8 cellular contexts compared by ENCODE assay signal in the genomic region with DNA sequence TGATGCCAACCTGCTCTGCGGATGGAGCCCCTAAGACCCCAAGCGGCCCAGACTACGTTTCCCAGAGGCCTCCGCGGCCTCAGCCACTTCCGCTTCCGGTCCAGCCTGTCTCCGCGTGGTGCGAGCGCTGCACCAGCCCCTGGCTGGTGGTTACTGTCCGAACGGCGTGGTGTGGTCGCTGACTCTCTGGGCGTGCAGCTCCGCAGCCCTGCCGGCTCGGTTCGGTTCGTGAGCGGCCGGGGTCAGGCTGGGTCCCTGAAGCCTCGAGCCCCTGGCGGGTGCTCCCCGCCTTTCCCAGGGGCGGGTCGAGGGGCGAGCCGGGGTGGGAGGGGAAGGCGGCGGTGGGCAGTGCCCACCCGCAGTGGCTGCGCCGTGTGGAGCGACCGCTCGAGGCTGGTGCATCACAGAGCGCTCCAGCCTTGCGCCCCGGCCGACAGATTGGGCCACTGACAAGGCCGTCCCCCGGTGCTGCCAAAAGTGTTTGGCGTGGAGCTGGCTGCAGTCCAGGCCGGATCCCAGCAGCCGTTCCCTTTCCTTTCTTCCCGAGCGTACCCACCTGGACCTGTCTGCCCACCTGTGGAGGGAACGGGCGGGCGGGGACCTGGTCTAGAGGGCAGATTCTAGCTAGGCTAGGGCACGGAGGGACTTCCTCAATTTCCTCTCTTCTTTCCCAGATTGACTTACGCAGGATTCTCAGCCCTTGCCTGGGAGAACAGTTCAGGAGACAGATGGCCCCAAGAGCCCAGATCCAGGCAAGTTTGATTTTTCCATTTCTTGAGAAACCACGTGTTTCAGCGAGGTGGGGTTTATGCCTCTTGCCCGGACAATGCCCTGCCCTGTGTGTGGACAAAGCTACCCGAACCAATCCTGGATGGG. TPM values are rescaled to one million over a fixed set of nuclear protein-coding genes. Genes with fewer than 3 reads are reported as not detected.
DNase-seq lines count a peak whose midpoint lies in the region; ATAC-seq and TF ChIP-seq lines count a peak whose summit lies in the region.

TSS of gene ZNF485 (plus strand) at position 116 of the 876 bp plus-strand sequence. CDS start at position 729, 613 bp downstream.

- H3K4me1 Mint-ChIP-seq in activated CD4-positive, alpha-beta T cell treated with anti-CD3 and anti-CD28 coated beads for 36 hours, result peaks cover 40% of the 10 kb centered on the region

- intact Hi-C loops in activated CD4-positive, alpha-beta T cell treated with anti-CD3 and anti-CD28 coated beads for 36 hours (cut with DNase I, micrococcal nuclease), result loop anchor here (1.0 to 5.0 kb wide), 5 partner anchors 10 to 42 kb away; partner anchors contain the start of genes ZNF239 (in 2 of the 2) and ZNF32 (in 2 of the 2)

- POLR2A ChIA-PET in activated CD4-positive, alpha-beta T cell treated with anti-CD3 and anti-CD28 coated beads for 36 hours (lab: Charles Lee), result no interaction called here

- H3K36me3 Mint-ChIP-seq in activated CD4-positive, alpha-beta T cell treated with anti-CD3 and anti-CD28 coated beads for 36 hours (ENCODE audit: low read depth), result peaks cover 40% of the 10 kb centered on the region

- H3K4me3 Mint-ChIP-seq in activated CD4-positive, alpha-beta T cell treated with anti-CD3 and anti-CD28 coated beads for 36 hours, result peak within 1 kb of the TSS; percentile 81

- H3K9me3 Mint-ChIP-seq in activated CD4-positive, alpha-beta T cell treated with anti-CD3 and anti-CD28 coated beads for 36 hours (ENCODE audit: low read depth), result no peaks in the 10 kb centered on the region

- ATAC-seq in HG02973 (IDR thresholded peaks at IDR 0.05; ENCODE audit: unreplicated experiment), result peak; percentile 95
- ATAC-seq in activated CD4-positive, alpha-beta T cell treated with anti-CD3 and anti-CD28 coated beads for 36 hours, result peak; percentile 91

- H3K27ac Mint-ChIP-seq in activated CD4-positive, alpha-beta T cell treated with anti-CD3 and anti-CD28 coated beads for 36 hours, result peak within 1 kb of the TSS; percentile 82

- CTCF ChIA-PET in activated CD4-positive, alpha-beta T cell treated with anti-CD3 and anti-CD28 coated beads for 36 hours (lab: Charles Lee), result interaction anchor here (0.6 to 1.8 kb wide), 4 partner anchors 11 to 155 kb away, joined by 3 to 7 read pairs (median 4); partner anchors contain the start of gene ZNF32

- DNase-seq in SIG-M5 treated with dmso at 0.1 percent for 504 hours (lab: John Stamatoyannopoulos, UW; ENCODE audit: unreplicated experiment) (peak; percentile 48), SIG-M5 (lab: John Stamatoyannopoulos, UW) (no peak), NCI-H2227 (lab: John Stamatoyannopoulos, UW; ENCODE audit: unreplicated experiment) (peak; percentile 78), choroid plexus epithelial cell (ENCODE audit: low read depth) (peak; percentile 69), kidney tubule cell (ENCODE audit: low spot score) (peak; percentile 70)
- DNase-seq in activated CD4-positive, alpha-beta T cell treated with anti-CD3 and anti-CD28 coated beads for 36 hours, result peak; percentile 80
- DNase-seq in stimulated activated CD4-positive, alpha-beta T cell treated with anti-CD3 and anti-CD28 coated beads, Interleukin-1b, Interleukin-23, amount 100 ng/mL, for 1 hour (ENCODE audit: low read depth in 2 of 2), result peak; percentile 5 to 46

- H3K27me3 Mint-ChIP-seq in activated CD4-positive, alpha-beta T cell treated with anti-CD3 and anti-CD28 coated beads for 36 hours, result no peaks in the 10 kb centered on the region

- TF ChIP-seq CTCF in choroid plexus epithelial cell (conservative IDR thresholded peaks at IDR 0.05; ENCODE audit: low read depth, low read length), result no peak

- peak within 1 kb of the TSS; percentile 85 for H3K4me3 ChIP-seq in choroid plexus epithelial cell (ENCODE audit: low read depth, low read length)

RNA-seq across cellular contexts. Expression of gene ZNF485, which starts in this region (rescaled TPM):
- 1 to 10 TPM; 6.9 to 7.6 TPM for total RNA-seq in activated CD4-positive, alpha-beta T cell treated with anti-CD3 and anti-CD28 coated beads for 36 hours
